17 cellular contexts compared by ENCODE assay signal in genomic region chr19:28737526-28737925, GRCh38.
A peak's percentile ranks its signal among the peaks of the same experiment; 100 is the strongest.
DNase-seq lines count a peak whose midpoint lies in the region; FAIRE-seq and TF ChIP-seq lines count a peak whose summit lies in the region.
"Had no signal": no experiment of that assay in that cellular context is flagged by ENCODE, and none has a peak within 500 bp of the region (broad histone marks: within the 10 kb centered on the region; RNA-seq: fewer than 3 reads in every experiment).

No MANE protein-coding gene starts in this region.

- no peak overlapping the region for H3K14ac ChIP-seq in H1 (ENCODE audit: insufficient read length)

- no peak overlapping the region for H3K9ac ChIP-seq in H1 (replicated peaks in 1 of 4; ENCODE audit: extremely low read depth in 1 of 4, low read depth in 3 of 4, low read length in 3 of 4)
- no peak overlapping the region for H3K9ac ChIP-seq in neural progenitor cell

- H3K79me2 ChIP-seq in H1 (ENCODE audit: control insufficient read depth in 1 of 2, insufficient read depth in 2 of 2, low read length in 2 of 2) (no peaks in the 10 kb centered on the region), neural progenitor cell (ENCODE audit: low read depth) (no peaks in the 10 kb centered on the region)

- H4K8ac ChIP-seq in H1 (ENCODE audit: extremely low read depth, insufficient read depth, low read length), result no peak overlapping the region

- CTCF ChIA-PET in H1 (lab: Charles Lee; ENCODE audit: partially characterized antibody), result interaction anchor here (0.6 to 5.3 kb wide), 33 partner anchors 9 to 763 kb away, joined by 3 to 79 read pairs (median 4); no protein-coding TSS in a partner anchor

- no peak overlapping the region for H3K18ac ChIP-seq in H1 (ENCODE audit: extremely low read depth, low read length)

- no peak overlapping the region for H3K4ac ChIP-seq in H1 (replicated peaks; ENCODE audit: insufficient read length, low read depth, low read length)

- H2BK12ac ChIP-seq in H1 (ENCODE audit: low read depth, low read length), result no peak overlapping the region

- intact Hi-C loops in activated T-helper 1 cell treated with anti-CD3 and anti-CD28 coated beads, Interleukin-12 subunit alpha, Interleukin-12 subunit beta, Interleukin-2, Interleukin-4 antibody, amounts not matched to agents 30 ng/mL and 10 ng/mL and 1 ng/mL, durations not matched to agents 14 hours and 24 hours and 36 hours (cut with micrococcal nuclease), result loop anchor here (1.0 to 10.0 kb wide), 3 partner anchors 142 to 857 kb away; no protein-coding TSS in a partner anchor

- no peak overlapping the region for H2BK15ac ChIP-seq in H1 (ENCODE audit: low read length)

- FAIRE-seq in H1 (lab: Jason Lieb, UNC), result no peak

- H3K36me3 ChIP-seq in H1 (ENCODE audit: control insufficient read depth in 2 of 4, insufficient read depth in 4 of 4, low read length in 3 of 4) (no peaks in the 10 kb centered on the region), neural progenitor cell (no peaks in the 10 kb centered on the region)
- H3K36me3 ChIP-seq: right atrium auricular region, tibial nerve had no signal

- no peaks in the 10 kb centered on the region for H3K79me1 ChIP-seq in H1 (ENCODE audit: low read depth, low read length)

- no peaks in the 10 kb centered on the region for H4K20me1 ChIP-seq in H1 (replicated peaks in 1 of 2; ENCODE audit: control insufficient read depth in 1 of 2, insufficient read depth in 2 of 2, low read length in 2 of 2)
- no peaks in the 10 kb centered on the region for H4K20me1 ChIP-seq in neural progenitor cell (ENCODE audit: low read depth)

- H2AK5ac ChIP-seq in H1 (ENCODE audit: low read depth, low read length), result no peak overlapping the region

- no peak overlapping the region for H2BK120ac ChIP-seq in H1 (replicated peaks; ENCODE audit: low read depth, low read length)

- H3K4me3 Mint-ChIP-seq in neural progenitor cell, result no peak overlapping the region
- no peak overlapping the region for H3K4me3 Mint-ChIP-seq in activated T-helper 1 cell treated with anti-CD3 and anti-CD28 coated beads, Interleukin-12 subunit alpha, Interleukin-12 subunit beta, Interleukin-2, Interleukin-4 antibody, amounts not matched to agents 30 ng/mL and 10 ng/mL and 1 ng/mL, durations not matched to agents 14 hours and 24 hours and 36 hours
- H3K4me3 Mint-ChIP-seq: CD4-positive, alpha-beta T cell had no signal

- H3F3A ChIP-seq in neural progenitor cell (ENCODE audit: low read depth), result peaks cover 5% of the 10 kb centered on the region

- no peak for TF ChIP-seq EP300 in H1 (IDR thresholded peaks at IDR 0.05; ENCODE audit: borderline replicate concordance in 1 of 2, low read depth in 2 of 2, low read length in 2 of 2)

- H3K27ac ChIP-seq in H1 (ENCODE audit: low read depth, low read length), result no peak overlapping the region
- no peak overlapping the region for H3K27ac ChIP-seq in neural progenitor cell

- H3K9me3 ChIP-seq in H1 (ENCODE audit: insufficient read depth in 2 of 2, low read depth in 1 of 2, low read length in 1 of 2) (no peaks in the 10 kb centered on the region), neural progenitor cell (ENCODE audit: low read depth) (no peaks in the 10 kb centered on the region)
- H3K9me3 ChIP-seq: mucosa of descending colon, right atrium auricular region, tibial nerve had no signal

- WGBS in H1 (ENCODE audit: extremely low coverage in 1 of 2, insufficient coverage in 1 of 2, insufficient read length in 1 of 2, insufficient replicate concordance in 2 of 2, low coverage in 1 of 2, low lambda C conversion rate in 2 of 2, missing lambda C conversion rate in 1 of 2), 2 experiments, result 74% methylated on average over 3 of the region's 3 CpGs; no CpG with 5 or more reads in 1 of the 2 experiments

- H3K36me3 Mint-ChIP-seq in neural progenitor cell, result no peaks in the 10 kb centered on the region
- H3K36me3 Mint-ChIP-seq in activated T-helper 1 cell treated with anti-CD3 and anti-CD28 coated beads, Interleukin-12 subunit alpha, Interleukin-12 subunit beta, Interleukin-2, Interleukin-4 antibody, amounts not matched to agents 30 ng/mL and 10 ng/mL and 1 ng/mL, durations not matched to agents 14 hours and 24 hours and 36 hours (ENCODE audit: low read depth), result no peaks in the 10 kb centered on the region

- H3K23ac ChIP-seq in H1 (ENCODE audit: insufficient read length), result no peak overlapping the region

- H2BK20ac ChIP-seq in H1 (ENCODE audit: low read length), result no peak overlapping the region

- H3K4me1 ChIP-seq in H1 (replicated peaks in 1 of 4; ENCODE audit: control insufficient read depth in 3 of 4, insufficient read depth in 4 of 4, low read length in 3 of 4), result peaks cover 0 to 2% (median 0%) of the 10 kb centered on the region in 4 experiments; a peak in 1 of 7 replicates
- H3K4me1 ChIP-seq in neural progenitor cell, result peaks cover 11% of the 10 kb centered on the region

- no peak overlapping the region for H4K91ac ChIP-seq in H1 (replicated peaks; ENCODE audit: insufficient read length, low read length)

- no peak overlapping the region for H3K27ac Mint-ChIP-seq in neural progenitor cell
- H3K27ac Mint-ChIP-seq in activated T-helper 1 cell treated with anti-CD3 and anti-CD28 coated beads, Interleukin-12 subunit alpha, Interleukin-12 subunit beta, Interleukin-2, Interleukin-4 antibody, amounts not matched to agents 30 ng/mL and 10 ng/mL and 1 ng/mL, durations not matched to agents 14 hours and 24 hours and 36 hours, result no peak overlapping the region
- H3K27ac Mint-ChIP-seq: CD4-positive, alpha-beta T cell had no signal

- TF ChIP-seq POLR2A in H1 (IDR thresholded peaks at IDR 0.05; ENCODE audit: control extremely low read depth in 1 of 2, low read depth in 2 of 2, low read length in 2 of 2), result no peak

- DNase-seq in ELF-1 (ENCODE audit: low read depth, low spot score) (peak; percentile 68), MV-4-11 (lab: John Stamatoyannopoulos, UW) (peak; percentile 41), H1 (ENCODE audit: low read depth in 1 of 2, low spot score in 2 of 2) (no peak), neural progenitor cell (ENCODE audit: low spot score) (peak; percentile 37), Kasumi-1 (lab: John Stamatoyannopoulos, UW) (no peak), LoVo (ENCODE audit: low spot score) (no peak), GM19238 (ENCODE audit: insufficient read length, low spot score) (no peak)
- no peak for DNase-seq in activated T-helper 1 cell treated with anti-CD3 and anti-CD28 coated beads, Interleukin-12 subunit alpha, Interleukin-12 subunit beta, Interleukin-2, Interleukin-4 antibody, amounts not matched to agents 30 ng/mL and 10 ng/mL and 1 ng/mL, durations not matched to agents 14 hours and 24 hours and 36 hours (ENCODE audit: low spot score)
- DNase-seq: activated CD4-positive, alpha-beta T cell treated with anti-CD3 and anti-CD28 coated beads for 48 hours; activated CD8-positive, alpha-beta memory T cell treated with anti-CD3 and anti-CD28 coated beads, Interleukin-2, amount 50 U/mL, for 4 hours; activated effector memory CD4-positive, alpha-beta T cell treated with anti-CD3 and anti-CD28 coated beads, Interleukin-2, amount 50 U/mL, for 16 hours; CD4-positive, alpha-beta T cell; cerebellar nuclear complex; stimulated activated naive CD4-positive, alpha-beta T cell treated with Interleukin-2 at 50 U/mL for 16 hours had no signal

- no peak overlapping the region for H2BK5ac ChIP-seq in H1 (ENCODE audit: low read depth, low read length)

- H3K56ac ChIP-seq in H1 (replicated peaks; ENCODE audit: insufficient read length, low read depth, low read length), result no peak overlapping the region

- no peak overlapping the region for H4K5ac ChIP-seq in H1 (ENCODE audit: insufficient read length, low read depth, low read length)

- H2AFZ ChIP-seq in H1 (ENCODE audit: low read length) (0 out of 2 replicates have a peak overlapping the region, but pooled peaks have one; percentile 11), neural progenitor cell (replicated peaks) (peak overlapping the region; percentile 83)

- H3K23me2 ChIP-seq in H1 (ENCODE audit: low read depth, low read length), result no peaks in the 10 kb centered on the region

- no peaks in the 10 kb centered on the region for H3K27me3 Mint-ChIP-seq in neural progenitor cell (ENCODE audit: insufficient read depth, low read depth)
- peaks cover 5% of the 10 kb centered on the region for H3K27me3 Mint-ChIP-seq in activated T-helper 1 cell treated with anti-CD3 and anti-CD28 coated beads, Interleukin-12 subunit alpha, Interleukin-12 subunit beta, Interleukin-2, Interleukin-4 antibody, amounts not matched to agents 30 ng/mL and 10 ng/mL and 1 ng/mL, durations not matched to agents 14 hours and 24 hours and 36 hours (ENCODE audit: insufficient read depth)
- H3K27me3 Mint-ChIP-seq: CD4-positive, alpha-beta T cell had no signal

- no peak overlapping the region for H3K4me2 ChIP-seq in H1 (ENCODE audit: insufficient read depth in 1 of 2, low read depth in 2 of 2, low read length in 2 of 2)
- H3K4me2 ChIP-seq in neural progenitor cell, result peak overlapping the region; percentile 3

- H3K4me1 Mint-ChIP-seq in neural progenitor cell, result no peaks in the 10 kb centered on the region
- H3K4me1 Mint-ChIP-seq in activated T-helper 1 cell treated with anti-CD3 and anti-CD28 coated beads, Interleukin-12 subunit alpha, Interleukin-12 subunit beta, Interleukin-2, Interleukin-4 antibody, amounts not matched to agents 30 ng/mL and 10 ng/mL and 1 ng/mL, durations not matched to agents 14 hours and 24 hours and 36 hours (ENCODE audit: low read depth), result peaks cover 8% of the 10 kb centered on the region

- H3K4me3 ChIP-seq in H1 (ENCODE audit: extremely low read depth in 1 of 4, insufficient read depth in 2 of 4, low read depth in 3 of 4, low read length in 4 of 4), result no peak overlapping the region
- no peak overlapping the region for H3K4me3 ChIP-seq in neural progenitor cell
- H3K4me3 ChIP-seq: mucosa of descending colon, right atrium auricular region had no signal

- no peaks in the 10 kb centered on the region for H3K27me3 ChIP-seq in H1 (replicated peaks in 1 of 4; ENCODE audit: control insufficient read depth in 3 of 4, extremely low read depth in 1 of 4, insufficient read depth in 3 of 4, low read length in 3 of 4)
- no peaks in the 10 kb centered on the region for H3K27me3 ChIP-seq in neural progenitor cell
- H3K27me3 ChIP-seq: right atrium auricular region, tibial nerve had no signal

- POLR2A ChIA-PET in H1 (lab: Charles Lee; ENCODE audit: partially characterized antibody), result interaction anchor here (0.5 kb wide), 1 partner anchor 132 kb away, joined by 3 read pairs; no protein-coding TSS in a partner anchor

- no peaks in the 10 kb centered on the region for H3K9me3 Mint-ChIP-seq in neural progenitor cell
- no peaks in the 10 kb centered on the region for H3K9me3 Mint-ChIP-seq in activated T-helper 1 cell treated with anti-CD3 and anti-CD28 coated beads, Interleukin-12 subunit alpha, Interleukin-12 subunit beta, Interleukin-2, Interleukin-4 antibody, amounts not matched to agents 30 ng/mL and 10 ng/mL and 1 ng/mL, durations not matched to agents 14 hours and 24 hours and 36 hours
- H3K9me3 Mint-ChIP-seq: CD4-positive, alpha-beta T cell had no signal

- TF ChIP-seq CTCF in H1 (IDR thresholded peaks at IDR 0.05; ENCODE audit: control extremely low read depth in 1 of 3, insufficient read depth in 1 of 3, low read depth in 1 of 3, low read length in 3 of 3), result no peak
- no peak for TF ChIP-seq CTCF in neural progenitor cell (IDR thresholded peaks at IDR 0.05)

- TF ChIP-seq RAD21 in H1 (IDR thresholded peaks at IDR 0.05 in 1 of 2, conservative IDR thresholded peaks at IDR 0.05 in 1 of 2; ENCODE audit: low read depth in 2 of 2, low read length in 2 of 2), result no peak

TF ChIP-seq in H1, 55 proteins besides CTCF, POLR2A, EP300 and RAD21:
- no peak for TF ChIP-seq CBX5 (IDR thresholded peaks at IDR 0.05; ENCODE audit: low read depth, low read length)
TF ChIP-seq in H1: peak in this region for 0.

Comparison
In these comparisons a context has a peak if more than half of its experiments do, and no peak if none do; other contexts are left out.
1. DNase-seq: peak in ELF-1 (single experiment), MV-4-11 (single experiment) and neural progenitor cell (single experiment); none in H1 (0 of 2), Kasumi-1 (0 of 2), LoVo (single experiment), GM19238 (single experiment) and activated T-helper 1 cell treated with anti-CD3 and anti-CD28 coated beads, Interleukin-12 subunit alpha, Interleukin-12 subunit beta, Interleukin-2, Interleukin-4 antibody, amounts not matched to agents 30 ng/mL and 10 ng/mL and 1 ng/mL, durations not matched to agents 14 hours and 24 hours and 36 hours (single experiment).